In genomic region chr20:49447946-49448809, GRCh38 we compare ENCODE assay signal across 1 cellular context.
TF ChIP-seq lines count a peak whose summit lies in the region.

No MANE protein-coding gene starts in this region.

TF ChIP-seq in HEK293, 187 proteins besides CTCF, POLR2A, EP300 and RAD21 (continued from another document):
- no peak for TF ChIP-seq BCL6B (tag by site-specific recombination; IDR thresholded peaks at IDR 0.05)
